Comparison of ENCODE assay signal across 1 cellular context in the genomic region with DNA sequence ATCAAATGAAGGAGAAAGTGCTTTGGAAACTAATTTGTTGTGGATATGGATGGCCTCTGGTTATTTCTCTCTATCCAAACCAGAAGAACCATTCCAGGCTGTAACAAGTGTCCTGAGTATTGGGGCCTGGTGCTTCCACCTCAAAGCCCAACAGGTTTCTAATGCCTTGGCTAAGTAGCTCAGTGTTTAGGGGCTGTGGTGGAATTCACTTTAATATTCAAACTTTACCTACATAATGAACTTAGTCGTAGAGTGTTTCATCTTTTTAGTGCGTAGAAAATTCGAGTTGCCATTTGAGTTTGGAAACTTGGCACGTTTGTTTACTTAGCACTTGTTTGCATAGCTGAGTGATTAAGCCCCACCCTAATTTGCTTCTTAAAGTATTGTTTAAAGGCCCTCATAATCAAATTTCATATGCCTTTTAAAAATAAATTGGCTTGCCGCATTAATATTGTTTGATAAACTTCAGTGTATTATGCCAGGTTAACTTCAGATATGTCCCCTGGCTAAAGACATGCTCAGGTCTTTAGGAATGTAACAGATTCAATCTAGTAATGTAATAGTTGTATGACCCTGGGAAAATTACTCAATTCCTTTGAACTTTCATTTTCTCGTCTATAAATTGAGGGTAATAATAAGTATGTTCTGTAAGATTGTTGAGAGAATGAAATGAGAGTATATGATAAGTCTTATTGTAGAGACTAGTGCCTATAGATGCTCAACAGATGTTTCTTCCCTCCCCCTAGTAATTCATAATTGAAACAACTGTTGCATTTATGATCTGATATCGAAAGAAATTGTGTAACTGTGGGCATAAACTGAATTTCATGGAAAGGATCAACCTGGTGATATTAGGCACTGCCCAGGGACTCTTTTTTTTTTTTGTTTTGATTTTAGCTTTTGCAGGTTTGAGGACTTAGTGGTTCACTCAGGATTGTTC.
TF ChIP-seq lines count a peak whose summit lies in the region.

No MANE protein-coding gene starts in this region.

TF ChIP-seq in endothelial cell of umbilical vein, 7 proteins besides CTCF, POLR2A, EP300 and RAD21:
- TF ChIP-seq, protein P1, sequence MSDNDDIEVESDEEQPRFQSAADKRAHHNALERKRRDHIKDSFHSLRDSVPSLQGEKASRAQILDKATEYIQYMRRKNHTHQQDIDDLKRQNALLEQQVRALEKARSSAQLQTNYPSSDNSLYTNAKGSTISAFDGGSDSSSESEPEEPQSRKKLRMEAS (IDR thresholded peaks at IDR 0.05; ENCODE audit: insufficient read depth, insufficient read length), result no peak
- TF ChIP-seq POLR2AphosphoS5 (IDR thresholded peaks at IDR 0.05; ENCODE audit: insufficient read depth, low read depth, low read length) (no peak), FOS (IDR thresholded peaks at IDR 0.05; ENCODE audit: borderline replicate concordance, insufficient read depth, low read length) (no peak), GATA2 (IDR thresholded peaks at IDR 0.05; ENCODE audit: insufficient read depth, insufficient read length, low read depth, low read length) (no peak), JUN (IDR thresholded peaks at IDR 0.05; ENCODE audit: borderline replicate concordance, insufficient read depth, insufficient read length, low read depth) (no peak), MYC (IDR thresholded peaks at IDR 0.05; ENCODE audit: low read depth, low read length) (no peak), EZH2 (IDR thresholded peaks at IDR 0.05; ENCODE audit: borderline replicate concordance, low read depth, low read length, severe bottlenecking) (no peak)
